8 cellular contexts compared by ENCODE assay signal in the genomic region with DNA sequence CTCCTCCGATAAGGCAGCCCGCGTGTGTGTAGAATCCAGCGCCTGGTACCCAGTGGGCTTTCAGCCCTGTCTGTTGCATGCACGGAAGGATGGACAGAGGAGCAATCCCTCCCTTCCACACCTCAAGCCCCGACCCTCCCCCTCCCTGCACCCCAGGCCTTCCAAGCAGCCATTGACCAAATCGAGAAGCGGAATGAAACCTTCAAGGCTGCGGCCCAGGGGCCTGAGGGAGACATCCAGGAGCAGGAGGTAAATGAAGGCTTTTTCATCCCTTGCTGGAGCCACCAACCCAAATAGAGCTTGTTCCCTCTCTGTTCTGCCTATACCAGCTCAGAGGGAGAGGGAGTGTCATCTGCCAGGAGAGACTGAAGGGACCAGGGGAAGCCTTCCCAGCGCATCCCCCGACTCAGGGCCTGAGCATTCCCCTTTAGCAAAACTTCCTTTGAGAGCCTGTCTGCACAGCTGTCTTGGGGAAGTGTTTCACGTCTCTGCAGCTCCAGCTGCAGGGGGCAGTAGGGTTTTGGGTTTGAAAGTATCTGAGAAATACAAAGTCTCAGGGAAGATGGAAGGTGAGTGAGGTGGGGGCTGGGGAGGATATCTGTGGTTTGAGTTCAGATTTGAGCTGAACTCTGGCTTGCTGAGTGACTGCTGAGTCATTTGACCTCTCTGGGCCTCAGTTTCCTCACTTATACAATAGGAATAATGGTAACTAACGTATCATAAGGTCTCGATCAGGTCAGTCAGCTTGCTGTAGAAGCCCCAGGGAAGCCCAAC.
DNase-seq lines count a peak whose midpoint lies in the region; ATAC-seq, FAIRE-seq and TF ChIP-seq lines count a peak whose summit lies in the region.

No MANE protein-coding gene starts in this region.

- peak; percentile 35 for TF ChIP-seq CTCF in D721Med (IDR thresholded peaks at IDR 0.05; ENCODE audit: insufficient read depth, missing control alignments)

- no peak for FAIRE-seq in D721Med (lab: Jason Lieb, UNC)

- ATAC-seq in HG03280 (IDR thresholded peaks at IDR 0.05; ENCODE audit: unreplicated experiment) = no peak

- DNase-seq in D721Med (ENCODE audit: insufficient read length, low spot score) (no peak), MV-4-11 (lab: John Stamatoyannopoulos, UW) (peak; percentile 66), fibroblast of gingiva (ENCODE audit: low read depth) (peak; percentile 30), DMS153 treated with DMSO at 0.1 percent for 48 hours (lab: John Stamatoyannopoulos, UW; ENCODE audit: unreplicated experiment) (no peak), NCI-H128 (lab: John Stamatoyannopoulos, UW; ENCODE audit: unreplicated experiment) (no peak)
- DNase-seq in activated CD4-positive, alpha-beta T cell treated with anti-CD3 and anti-CD28 coated beads, Interleukin-2, amount 50 U/mL, for 48 hours = peak; percentile 71 to 80
- DNase-seq in stimulated activated CD4-positive, alpha-beta T cell treated with anti-CD3 and anti-CD28 coated beads, TNF-alpha, amount 100 ng/mL, for 24 hours (ENCODE audit: low read depth in 3 of 3) = peak; percentile 24 to 61 (median 50)

Comparison
In these comparisons a context has a peak if more than half of its experiments do, and no peak if none do; other contexts are left out.
1. DNase-seq: peak in MV-4-11 (single experiment), activated CD4-positive, alpha-beta T cell treated with anti-CD3 and anti-CD28 coated beads, Interleukin-2, amount 50 U/mL, for 48 hours (2 of 2), fibroblast of gingiva (single experiment) and stimulated activated CD4-positive, alpha-beta T cell treated with anti-CD3 and anti-CD28 coated beads, TNF-alpha, amount 100 ng/mL, for 24 hours (3 of 3); none in D721Med (single experiment), DMS153 treated with DMSO at 0.1 percent for 48 hours (single experiment) and NCI-H128 (single experiment).